ENCODE assay signal across 25 cellular contexts in the genomic region with DNA sequence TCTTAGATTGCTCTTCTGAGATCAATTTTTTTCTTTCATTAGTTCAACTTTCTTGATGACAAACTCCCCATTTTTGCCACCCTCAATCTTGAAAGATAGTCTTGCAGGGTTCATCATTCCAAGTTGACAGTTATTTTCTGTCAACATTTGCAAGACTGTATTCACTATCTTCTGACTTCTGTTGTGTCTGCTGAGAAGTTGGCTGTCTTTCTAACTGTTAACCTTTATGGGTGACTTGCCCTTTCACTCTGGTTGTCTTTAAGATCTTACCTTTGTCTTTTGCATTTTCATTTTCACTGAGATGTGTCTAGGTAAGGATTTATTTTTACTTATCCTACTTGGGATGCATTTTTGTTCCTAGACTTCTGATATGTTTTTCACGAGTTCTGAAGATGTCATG.
"Had no signal": no experiment of that assay in that cellular context is flagged by ENCODE, and none has a peak within 500 bp of the region (broad histone marks: within the 10 kb centered on the region; RNA-seq: fewer than 3 reads in every experiment).

No MANE protein-coding gene starts in this region.

- H3K27ac ChIP-seq: colonic mucosa, epithelial cell of prostate, esophagus squamous epithelium, gastrocnemius medialis, heart right ventricle, left lung, lower lobe of right lung had no signal

- ATAC-seq: effector memory CD8-positive, alpha-beta T cell; esophagus mucosa; gastrocnemius medialis; heart right ventricle; left cardiac atrium; left lung; left ventricle myocardium superior; lower lobe of right lung; mucosa of descending colon had no signal

- H3K4me1 ChIP-seq: colonic mucosa, left lung, lower lobe of right lung had no signal

- FAIRE-seq: endometrium, islet of Langerhans, keratinocyte had no signal

- H3K36me3 ChIP-seq: colonic mucosa, esophagus squamous epithelium, gastrocnemius medialis, heart right ventricle, left lung, lower lobe of right lung had no signal

- DNase-seq: colonic mucosa; cortex of kidney; effector CD8-positive, alpha-beta T cell; effector memory CD8-positive, alpha-beta T cell; endodermal cell; esophagus squamous epithelium; foreskin fibroblast; foreskin melanocyte; gastrocnemius medialis; glutamatergic neuron; head of caudate nucleus; heart right ventricle; hippocampal formation; left cardiac atrium; left lung; left ventricle myocardium superior; lower lobe of right lung; mesenchymal stem cell; mucosa of descending colon; naive B cell had no signal

- H3K9me3 ChIP-seq: colonic mucosa, gastrocnemius medialis, left lung, mucosa of descending colon had no signal

- H3K27me3 ChIP-seq: colonic mucosa, gastrocnemius medialis had no signal

- H3K4me3 ChIP-seq: colonic mucosa, esophagus squamous epithelium, gastrocnemius medialis, heart right ventricle, left lung, lower lobe of right lung, mucosa of descending colon had no signal
